10 cellular contexts compared by ENCODE assay signal in genomic region chr22:43000441-43001175, GRCh38. TPM values are rescaled to one million over a fixed set of nuclear protein-coding genes. Genes with fewer than 3 reads are reported as not detected.
DNase-seq lines count a peak whose midpoint lies in the region; ATAC-seq, FAIRE-seq and TF ChIP-seq lines count a peak whose summit lies in the region.
"Had no signal": no experiment of that assay in that cellular context is flagged by ENCODE, and none has a peak within 500 bp of the region (broad histone marks: within the 10 kb centered on the region; RNA-seq: fewer than 3 reads in every experiment).

No MANE protein-coding gene starts in this region.

- no peaks in the 10 kb centered on the region for H3K9me3 ChIP-seq in CD4-positive, CD25-positive, alpha-beta regulatory T cell (ENCODE audit: control insufficient read depth in 2 of 2, low read length in 2 of 2)
- no peaks in the 10 kb centered on the region for H3K9me3 ChIP-seq in prostate gland

- no peak for ATAC-seq in CD4-positive, CD25-positive, alpha-beta regulatory T cell (ENCODE audit: low read depth in 2 of 2)
- ATAC-seq in left colon: no peak
- ATAC-seq: Panc1 had no signal

- DNase-seq in CD4-positive, CD25-positive, alpha-beta regulatory T cell: peak in 1 of 3 donors; percentile 61
- DNase-seq in NOMO-1 (lab: John Stamatoyannopoulos, UW; ENCODE audit: unreplicated experiment in 2 of 2): peak; percentile 19 to 45
- peak; percentile 34 to 63 for DNase-seq in cardiac fibroblast (ENCODE audit: low read depth in 2 of 2)
- no peak for DNase-seq in prostate gland (ENCODE audit: low spot score)
- no peak for DNase-seq in left colon
- DNase-seq in frontal cortex (ENCODE audit: low spot score in 2 of 2): no peak
- no peak for DNase-seq in HuH-7 (ENCODE audit: low spot score)
- no peak for DNase-seq in NCI-H1436 (lab: John Stamatoyannopoulos, UW)

- no peak overlapping the region for H3K27ac ChIP-seq in CD4-positive, CD25-positive, alpha-beta regulatory T cell (ENCODE audit: insufficient read depth, low read length, poor library complexity, severe bottlenecking)
- H3K27ac ChIP-seq in prostate gland: peak overlapping the region; percentile 71 to 78

- H3K4me3 Mint-ChIP-seq in CD4-positive, CD25-positive, alpha-beta regulatory T cell: peak overlapping the region in 3 of 4 donors; percentile 4 to 22 (median 16)

- peaks cover 0 to 1% (median 0%) of the 10 kb centered on the region in 7 donors for H3K9me3 Mint-ChIP-seq in CD4-positive, CD25-positive, alpha-beta regulatory T cell

- intact Hi-C loops in prostate gland (cut with DNase I): no loop called here
- intact Hi-C loops in left colon (cut with DNase I, micrococcal nuclease): no loop called here

- no peak overlapping the region for H3K4me3 ChIP-seq in CD4-positive, CD25-positive, alpha-beta regulatory T cell (ENCODE audit: low read depth, low read length)
- H3K4me3 ChIP-seq in cardiac fibroblast (replicated peaks in 1 of 2; ENCODE audit: low read depth in 2 of 2, low read length in 2 of 2): no peak overlapping the region
- H3K4me3 ChIP-seq in prostate gland: no peak overlapping the region

- no peaks in the 10 kb centered on the region for H3K27me3 ChIP-seq in CD4-positive, CD25-positive, alpha-beta regulatory T cell (ENCODE audit: control insufficient read depth, insufficient read depth, low read length)
- H3K27me3 ChIP-seq in prostate gland (replicated peaks; ENCODE audit: insufficient read depth): no peaks in the 10 kb centered on the region

- H3K27ac Mint-ChIP-seq in CD4-positive, CD25-positive, alpha-beta regulatory T cell: peak overlapping the region in 2 of 3 donors; percentile 22 to 84

- WGBS in prostate gland: 70% methylated on average over 8 of the region's 8 CpGs

- no peak for TF ChIP-seq POLR2A in prostate gland (IDR thresholded peaks at IDR 0.05)

- H3K36me3 Mint-ChIP-seq in CD4-positive, CD25-positive, alpha-beta regulatory T cell: peaks cover 7% of the 10 kb centered on the region

- H3K4me1 ChIP-seq in CD4-positive, CD25-positive, alpha-beta regulatory T cell (ENCODE audit: control insufficient read depth, insufficient read depth, low read length, poor library complexity, severe bottlenecking): peaks cover 45% of the 10 kb centered on the region
- H3K4me1 ChIP-seq in prostate gland (replicated peaks): peaks cover 24% of the 10 kb centered on the region

- peaks cover 48 to 90% (median 69%) of the 10 kb centered on the region in 4 donors for H3K4me1 Mint-ChIP-seq in CD4-positive, CD25-positive, alpha-beta regulatory T cell

- H3K36me3 ChIP-seq in CD4-positive, CD25-positive, alpha-beta regulatory T cell (ENCODE audit: control insufficient read depth, insufficient read depth, low read length): no peaks in the 10 kb centered on the region
- H3K36me3 ChIP-seq in prostate gland: no peaks in the 10 kb centered on the region

- no peaks in the 10 kb centered on the region for H3K27me3 Mint-ChIP-seq in CD4-positive, CD25-positive, alpha-beta regulatory T cell

- no peak for FAIRE-seq in frontal cortex (lab: Jason Lieb, UNC)
- FAIRE-seq: colon had no signal

- TF ChIP-seq CTCF in cardiac fibroblast (IDR thresholded peaks at IDR 0.05; ENCODE audit: low read depth, low read length) (no peak), prostate gland (IDR thresholded peaks at IDR 0.05) (no peak)

RNA-seq across cellular contexts. Expression of gene PACSIN2, which starts 14.3 kb away (rescaled TPM):
- total RNA-seq in CD4-positive, CD25-positive, alpha-beta regulatory T cell: 60.8 TPM
- polyA plus RNA-seq in CD4-positive, CD25-positive, alpha-beta regulatory T cell: 10 to 100 TPM; 27.5 to 38.1 (median 34.7) TPM
- total RNA-seq in prostate gland (10 to 100 TPM; 78.0 to 87.1 TPM), left colon (100 to 1,000 TPM; 191 to 219 TPM), frontal cortex (24.5 TPM)

Comparison
In these comparisons a context has a peak if more than half of its experiments do, and no peak if none do; other contexts are left out.
1. DNase-seq: peak in NOMO-1 (2 of 2) and cardiac fibroblast (2 of 2); none in prostate gland (single experiment), left colon (0 of 2), frontal cortex (0 of 2), HuH-7 (single experiment) and NCI-H1436 (single experiment).